In the genomic region with DNA sequence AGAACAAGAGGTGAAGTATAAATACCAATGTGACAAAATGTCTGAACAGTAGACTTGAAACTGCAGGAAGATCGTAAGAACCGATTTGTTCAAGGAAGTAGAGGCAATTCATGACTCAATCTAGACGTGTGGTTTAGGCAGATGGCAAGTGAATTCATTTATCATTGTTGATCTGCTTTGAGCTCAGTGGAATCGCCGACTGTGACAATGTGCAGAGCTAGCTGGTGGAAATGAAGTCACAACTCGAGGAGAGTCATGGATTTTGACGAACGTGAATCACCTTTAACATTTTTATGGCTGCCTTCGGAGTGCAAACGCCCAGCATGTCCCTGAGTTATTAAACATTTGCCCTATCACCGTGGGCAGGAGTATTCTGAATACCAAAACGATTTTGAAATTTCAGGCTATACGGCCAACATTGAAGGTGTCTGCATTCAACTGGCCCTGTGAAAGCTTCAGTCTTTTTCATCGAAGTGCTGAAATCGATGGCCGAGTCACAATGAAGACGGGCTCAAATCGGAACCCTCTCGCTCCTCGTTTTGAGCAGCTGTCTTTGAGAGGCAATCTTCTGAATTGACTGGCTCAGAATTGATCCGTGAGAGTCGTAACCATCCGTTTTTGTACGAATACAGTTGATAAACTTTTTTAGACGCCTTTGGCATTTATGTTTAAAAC, we compare ENCODE assay signal across 8 cellular contexts. TPM values are rescaled to one million over a fixed set of nuclear protein-coding genes. Genes with fewer than 3 reads are reported as not detected.
DNase-seq lines count a peak whose midpoint lies in the region; ATAC-seq and TF ChIP-seq lines count a peak whose summit lies in the region.

No MANE protein-coding gene starts in this region.

- H3K27me3 ChIP-seq in SJCRH30 (no peaks in the 10 kb centered on the region), right cardiac atrium (ENCODE audit: control insufficient read depth, insufficient read depth) (no peaks in the 10 kb centered on the region), gastrocnemius medialis (no peaks in the 10 kb centered on the region)

- no peak for TF ChIP-seq POLR2A in gastrocnemius medialis (IDR thresholded peaks at IDR 0.05)

- H3K9me3 ChIP-seq in SJCRH30 (replicated peaks) (no peaks in the 10 kb centered on the region), right cardiac atrium (ENCODE audit: control insufficient read depth, low read length) (no peaks in the 10 kb centered on the region), gastrocnemius medialis (no peaks in the 10 kb centered on the region)

- ATAC-seq in HG03196 (IDR thresholded peaks at IDR 0.05; ENCODE audit: unreplicated experiment), result peak; percentile 17
- ATAC-seq in right cardiac atrium, result no peak
- ATAC-seq in gastrocnemius medialis, result peak; percentile 17 to 20

- in situ Hi-C loops in gastrocnemius medialis (cut with MboI; ENCODE audit: low sequenced_read_pairs in 4 of 4), result no loop called here

- H3K27ac ChIP-seq in SJCRH30 (peak overlapping the region; percentile 77), right cardiac atrium (ENCODE audit: low read length) (peak overlapping the region; percentile 95), gastrocnemius medialis (peak overlapping the region; percentile 78 to 95 (median 90))

- peaks cover 7% of the 10 kb centered on the region; the same call in 1 of the 2 replicates for H3K4me1 ChIP-seq in SJCRH30
- H3K4me1 ChIP-seq in right cardiac atrium (ENCODE audit: control insufficient read depth, insufficient read depth, low read length), result no peaks in the 10 kb centered on the region
- H3K4me1 ChIP-seq in gastrocnemius medialis, result peaks cover 0 to 4% of the 10 kb centered on the region in 2 donors

- intact Hi-C loops in right cardiac atrium (cut with DNase I), result no loop called here
- intact Hi-C loops in gastrocnemius medialis (cut with DNase I; ENCODE audit: low total_unique reads), result loop anchor here (1.0 to 5.0 kb wide), 3 partner anchors 17 to 249 kb away; partner anchors contain the start of gene NONO

- DNase-seq in NCI-H1417 (lab: John Stamatoyannopoulos, UW) (peak; percentile 13 to 65 (median 39)), NCI-H1417 treated with DMSO at 0.1 percent for 48 hours (lab: John Stamatoyannopoulos, UW) (no peak), SJCRH30 (peak in 1 of 2 experiments; percentile 9), right cardiac atrium (no peak), gastrocnemius medialis (no peak), NCI-H1436 (lab: John Stamatoyannopoulos, UW) (no peak)
- peak; percentile 23 for DNase-seq in activated naive CD8-positive, alpha-beta T cell treated with anti-CD3 and anti-CD28 coated beads, Interleukin-2, amount 50 U/mL, for 16 hours (ENCODE audit: low read depth, low spot score)

- H3K36me3 ChIP-seq in SJCRH30, result 0 out of 2 replicates have a peak, but pooled peaks cover 2% of the 10 kb centered on the region
- H3K36me3 ChIP-seq in gastrocnemius medialis, result no peaks in the 10 kb centered on the region

- TF ChIP-seq CTCF in gastrocnemius medialis (IDR thresholded peaks at IDR 0.05 in 4 of 5, conservative IDR thresholded peaks at IDR 0.05 in 1 of 5), result no peak

- WGBS in right cardiac atrium, result 2% methylated on average over 25 of the region's 25 CpGs

- H3K4me3 ChIP-seq in SJCRH30, result peak overlapping the region; percentile 80
- H3K4me3 ChIP-seq in right cardiac atrium (ENCODE audit: low read length), result peak overlapping the region; percentile 98
- peak overlapping the region; percentile 60 to 81 (median 72) for H3K4me3 ChIP-seq in gastrocnemius medialis

RNA-seq across cellular contexts. Expression of gene OGT, which starts 0.7 kb away (rescaled TPM):
- 114 and 149 TPM in 2 replicates for total RNA-seq in SJCRH30 (2014; rRNA removed; shearing (Covaris generic))
- total RNA-seq in right cardiac atrium (10 to 100 TPM; 67.8 to 94.4 (median 81.4) TPM), gastrocnemius medialis (100 to 1,000 TPM in 1 of 4 donors, 10 to 100 TPM in 3; 34.5 to 146 (median 62.1) TPM)
- 30.3 TPM for polyA plus RNA-seq in right cardiac atrium

RNA-seq across cellular contexts. Expression of gene GCNA, which starts 46.0 kb away (rescaled TPM):
- total RNA-seq in SJCRH30 (2014; rRNA removed; shearing (Covaris generic)), result 0.26 and 0.48 TPM in 2 replicates
- 1 to 10 TPM; 1.4 to 2.0 (median 1.7) TPM for total RNA-seq in right cardiac atrium
- 0.81 TPM for polyA plus RNA-seq in right cardiac atrium
- 1 to 10 TPM in 3 of 4 donors, under 1 TPM in 1; 0.95 to 5.4 (median 1.4) TPM for total RNA-seq in gastrocnemius medialis

Comparison
In these comparisons a context has a peak if more than half of its experiments do, and no peak if none do; other contexts are left out.
1. DNase-seq: peak in NCI-H1417 (3 of 3) and activated naive CD8-positive, alpha-beta T cell treated with anti-CD3 and anti-CD28 coated beads, Interleukin-2, amount 50 U/mL, for 16 hours (single experiment); none in NCI-H1417 treated with DMSO at 0.1 percent for 48 hours (single experiment), right cardiac atrium (0 of 3), gastrocnemius medialis (0 of 2) and NCI-H1436 (single experiment).
2. ATAC-seq: peak in HG03196 (single experiment) and gastrocnemius medialis (2 of 2); none in right cardiac atrium (0 of 2).
3. Peak in every context shown above with its lines, with median percentiles within 50 percentile points of each other: H3K27ac ChIP-seq and H3K4me3 ChIP-seq.